ENCODE assay signal across 14 cellular contexts in the genomic region with DNA sequence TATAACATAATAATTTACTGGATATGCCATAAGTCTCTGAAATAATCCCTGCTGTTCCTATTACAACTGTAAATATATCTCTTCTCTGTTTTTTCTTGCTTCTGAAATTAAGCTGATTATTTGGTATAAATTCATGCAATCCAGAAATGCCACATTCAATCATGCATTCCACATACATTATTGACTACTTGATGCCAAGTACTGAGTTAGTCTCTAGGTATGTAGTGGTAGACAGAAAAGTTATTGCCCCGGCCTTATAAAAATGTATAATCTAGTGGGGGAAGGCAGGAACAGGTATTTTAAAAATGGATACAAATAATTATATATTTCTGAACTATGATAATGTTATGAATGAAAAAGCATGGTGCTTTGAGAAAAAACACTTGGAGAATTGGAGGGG.
DNase-seq lines count a peak whose midpoint lies in the region; ATAC-seq and TF ChIP-seq lines count a peak whose summit lies in the region.
"Had no signal": no experiment of that assay in that cellular context is flagged by ENCODE, and none has a peak within 500 bp of the region (broad histone marks: within the 10 kb centered on the region; RNA-seq: fewer than 3 reads in every experiment).

No MANE protein-coding gene starts in this region.

- H2AFZ ChIP-seq in PC-3 (ENCODE audit: low read length) = no peak overlapping the region

- H3K27me3 Mint-ChIP-seq in CD14-positive monocyte (ENCODE audit: low read depth in 3 of 3) = peaks cover 0 to 2% (median 0%) of the 10 kb centered on the region in 3 donors
- H3K27me3 Mint-ChIP-seq in natural killer cell (ENCODE audit: low read depth in 2 of 2) = no peaks in the 10 kb centered on the region

- no peak for TF ChIP-seq CTCF in CD14-positive monocyte (IDR thresholded peaks at IDR 0.05)
- TF ChIP-seq CTCF in PC-3 (conservative IDR thresholded peaks at IDR 0.05; ENCODE audit: low read depth, low read length) = no peak
- TF ChIP-seq CTCF in choroid plexus epithelial cell (conservative IDR thresholded peaks at IDR 0.05; ENCODE audit: low read depth, low read length) = no peak
- TF ChIP-seq CTCF in natural killer cell (IDR thresholded peaks at IDR 0.05) = no peak

- H3K4me1 Mint-ChIP-seq in CD14-positive monocyte (peaks cover 36% of the 10 kb centered on the region), natural killer cell (peaks cover 44 to 45% of the 10 kb centered on the region in 2 donors)

- peak overlapping the region; percentile 73 for H3K4me2 ChIP-seq in PC-3 (ENCODE audit: low read length)

- peaks cover 19% of the 10 kb centered on the region for H3F3A ChIP-seq in PC-3 (ENCODE audit: low read length, unreplicated experiment)

- peaks cover 0 to 5% of the 10 kb centered on the region in 2 donors for H3K36me3 Mint-ChIP-seq in CD14-positive monocyte
- peaks cover 8% of the 10 kb centered on the region for H3K36me3 Mint-ChIP-seq in natural killer cell

- ATAC-seq in PC-3 (peak; percentile 32), natural killer cell (no peak), GM21737 (IDR thresholded peaks at IDR 0.05; ENCODE audit: unreplicated experiment) (no peak)

- DNase-seq in CD14-positive monocyte (ENCODE audit: low spot score) = no peak
- DNase-seq in PC-3 = peak; percentile 82
- peak; percentile 29 for DNase-seq in choroid plexus epithelial cell (ENCODE audit: low read depth)
- DNase-seq in natural killer cell = no peak
- no peak for DNase-seq in NCI-H1417 treated with DMSO at 0.1 percent for 48 hours (lab: John Stamatoyannopoulos, UW)
- no peak for DNase-seq in activated CD8-positive, alpha-beta memory T cell treated with anti-CD3 and anti-CD28 coated beads for 24 hours
- DNase-seq in NCI-H2196 (lab: John Stamatoyannopoulos, UW; ENCODE audit: unreplicated experiment) = no peak
- DNase-seq: activated naive CD4-positive, alpha-beta T cell treated with Interleukin-2 at 50 U/mL for 16 hours; DMS79; mucosa of descending colon; NCI-H1048; NCI-H526; stimulated activated CD4-positive, alpha-beta T cell treated with anti-CD3 and anti-CD28 coated beads, Interleukin-2, amount 100 ng/mL, for 24 hours had no signal

- no peaks in the 10 kb centered on the region for H3K79me2 ChIP-seq in PC-3 (ENCODE audit: low read length)

- peak overlapping the region; percentile 59 for H3K9ac ChIP-seq in PC-3 (ENCODE audit: low read length)

- peak overlapping the region; percentile 32; the same call in 1 of the 2 replicates for H3K4me3 ChIP-seq in PC-3 (ENCODE audit: low read length)
- H3K4me3 ChIP-seq in choroid plexus epithelial cell (ENCODE audit: low read depth, low read length) = no peak overlapping the region
- H3K4me3 ChIP-seq: mucosa of descending colon had no signal

- H3K27ac ChIP-seq in PC-3 (ENCODE audit: low read length) = peak overlapping the region; percentile 96

- H4K20me1 ChIP-seq in PC-3 (ENCODE audit: low read length) = no peaks in the 10 kb centered on the region

- no peaks in the 10 kb centered on the region for H3K9me2 ChIP-seq in PC-3 (replicated peaks; ENCODE audit: low read length)

- POLR2A ChIA-PET in PC-3 (lab: Charles Lee; ENCODE audit: unreplicated experiment) = interaction anchor here (0.6 kb wide), 1 partner anchor 11 kb away, joined by 3 read pairs; no protein-coding TSS in a partner anchor

- peaks cover 70% of the 10 kb centered on the region for H3K4me1 ChIP-seq in PC-3 (ENCODE audit: insufficient read depth, low read length)

- no peak overlapping the region for H3K4me3 Mint-ChIP-seq in CD14-positive monocyte
- H3K4me3 Mint-ChIP-seq in natural killer cell = peak overlapping the region; percentile 67

- no peaks in the 10 kb centered on the region for H3K27me3 ChIP-seq in PC-3 (ENCODE audit: low read length)

- intact Hi-C loops in CD14-positive monocyte (cut with micrococcal nuclease) (no loop called here), PC-3 (cut with micrococcal nuclease) (loop anchor here (1.0 to 10.0 kb wide), 7 partner anchors 8 to 1178 kb away; partner anchors contain the start of gene DPYD), natural killer cell (cut with micrococcal nuclease) (no loop called here)

- no peaks in the 10 kb centered on the region for H3K36me3 ChIP-seq in PC-3 (ENCODE audit: low read depth, low read length)

- peak overlapping the region in 5 of 7 donors; percentile 13 to 90 (median 87) for H3K27ac Mint-ChIP-seq in CD14-positive monocyte
- peak overlapping the region; percentile 15 to 67 for H3K27ac Mint-ChIP-seq in natural killer cell

- no peaks in the 10 kb centered on the region for H3K9me3 ChIP-seq in PC-3 (ENCODE audit: low read length)
- H3K9me3 ChIP-seq: mucosa of descending colon had no signal

- peaks cover 0 to 3% (median 0%) of the 10 kb centered on the region in 7 donors for H3K9me3 Mint-ChIP-seq in CD14-positive monocyte
- H3K9me3 Mint-ChIP-seq in natural killer cell = peaks cover 0 to 7% of the 10 kb centered on the region in 2 donors

- TSS peak; percentile 76 for BruUV-seq in PC-3 (replicated peaks; lab: Mats Ljungman, UMichigan)

- CTCF ChIA-PET in PC-3 (lab: Charles Lee) = no interaction called here

Comparison
In these comparisons a context has a peak if more than half of its experiments do, and no peak if none do; other contexts are left out.
1. DNase-seq: peak in PC-3 (single experiment) and choroid plexus epithelial cell (single experiment); none in CD14-positive monocyte (single experiment), natural killer cell (single experiment), NCI-H1417 treated with DMSO at 0.1 percent for 48 hours (single experiment), activated CD8-positive, alpha-beta memory T cell treated with anti-CD3 and anti-CD28 coated beads for 24 hours (single experiment) and NCI-H2196 (single experiment).